Comparison of ENCODE assay signal across 21 cellular contexts in the genomic region with DNA sequence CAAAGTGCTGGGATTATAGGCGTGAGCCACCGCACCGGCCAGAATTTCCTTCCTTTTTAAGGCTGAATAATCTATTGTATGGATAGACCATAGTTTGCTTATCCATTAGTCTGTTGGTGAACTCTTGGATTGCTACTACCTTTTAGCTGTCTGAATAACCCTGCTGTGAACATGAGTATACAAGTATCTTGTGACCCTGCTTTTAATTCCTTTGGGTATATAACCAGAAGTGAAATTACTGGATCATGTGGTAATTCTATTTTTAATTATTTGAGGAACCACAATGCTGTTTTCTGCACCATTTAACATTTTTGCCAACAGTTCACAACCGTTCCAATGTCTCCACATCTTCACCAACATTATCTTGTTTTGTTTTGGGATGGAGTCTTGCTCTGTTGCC. TPM values are rescaled to one million over a fixed set of nuclear protein-coding genes. Genes with fewer than 3 reads are reported as not detected.
"Had no signal": no experiment of that assay in that cellular context is flagged by ENCODE, and none has a peak within 500 bp of the region (broad histone marks: within the 10 kb centered on the region; RNA-seq: fewer than 3 reads in every experiment).

No MANE protein-coding gene starts in this region.

- ATAC-seq: activated CD8-positive, alpha-beta T cell treated with anti-CD3 and anti-CD28 coated beads for 36 hours; activated T-helper 17 cell treated with anti-CD3 and anti-CD28 coated beads, Interleukin-2, amount 50 U/mL, for 72 hours had no signal

- H3K27me3 ChIP-seq: right atrium auricular region had no signal

- H3K27ac ChIP-seq: cardiac muscle cell, prostate gland, right atrium auricular region had no signal

- H3K4me3 ChIP-seq: cardiac muscle cell, dorsolateral prefrontal cortex, prostate gland, right atrium auricular region, skin epidermis had no signal

- H3K27me3 Mint-ChIP-seq: activated naive CD8-positive, alpha-beta T cell treated with anti-CD3 and anti-CD28 coated beads for 36 hours; activated T-helper 17 cell treated with anti-CD3 and anti-CD28 coated beads, Interleukin-2, amount 50 U/mL, for 72 hours had no signal

- DNase-seq: activated CD4-positive, alpha-beta T cell treated with anti-CD3 and anti-CD28 coated beads for 4 hours; activated CD8-positive, alpha-beta T cell treated with anti-CD3 and anti-CD28 coated beads for 36 hours; activated naive CD4-positive, alpha-beta T cell; activated naive CD8-positive, alpha-beta T cell treated with anti-CD3 and anti-CD28 coated beads for 36 hours; activated T-cell treated with anti-CD3 and anti-CD28 coated beads, Interleukin-2, amount 50 U/mL, for 1 hour; amygdala; dorsolateral prefrontal cortex; mammary epithelial cell; stimulated activated CD4-positive, alpha-beta T cell treated with anti-CD3 and anti-CD28 coated beads, Interleukin-15, amount 100 ng/mL, for 24 hours; stimulated activated CD4-positive, alpha-beta T cell treated with anti-CD3 and anti-CD28 coated beads, Interleukin-4, amount 100 ng/mL, for 1 hour; T-helper 2 cell had no signal

- H3K4me3 Mint-ChIP-seq: activated CD8-positive, alpha-beta T cell treated with anti-CD3 and anti-CD28 coated beads for 36 hours; activated naive CD8-positive, alpha-beta T cell treated with anti-CD3 and anti-CD28 coated beads for 36 hours; activated T-helper 17 cell treated with anti-CD3 and anti-CD28 coated beads, Interleukin-2, amount 50 U/mL, for 72 hours; neural crest cell had no signal

- H3K4me1 ChIP-seq: prostate gland had no signal

- H3K9me3 Mint-ChIP-seq: activated CD8-positive, alpha-beta T cell treated with anti-CD3 and anti-CD28 coated beads for 36 hours; activated naive CD8-positive, alpha-beta T cell treated with anti-CD3 and anti-CD28 coated beads for 36 hours; activated T-helper 17 cell treated with anti-CD3 and anti-CD28 coated beads, Interleukin-2, amount 50 U/mL, for 72 hours; neural crest cell had no signal

- H3K36me3 ChIP-seq: prostate gland had no signal

- H3K27ac Mint-ChIP-seq: activated CD8-positive, alpha-beta T cell treated with anti-CD3 and anti-CD28 coated beads for 36 hours; activated naive CD8-positive, alpha-beta T cell treated with anti-CD3 and anti-CD28 coated beads for 36 hours; activated T-helper 17 cell treated with anti-CD3 and anti-CD28 coated beads, Interleukin-2, amount 50 U/mL, for 72 hours had no signal

- H3K9me3 ChIP-seq: prostate gland, right atrium auricular region had no signal

RNA-seq across cellular contexts. Expression of a gene that starts 4.6 kb away (rescaled TPM):
- total RNA-seq: epithelial cell of proximal tubule, right atrium auricular region had no signal
- polyA plus RNA-seq: cardiac muscle cell, keratinocyte had no signal

RNA-seq across cellular contexts. Expression of a gene that starts 6.7 kb away (rescaled TPM):
- total RNA-seq: cardiac muscle cell, chondrocyte, epithelial cell of proximal tubule, mammary epithelial cell, myocyte, neural crest cell had no signal
- polyA plus RNA-seq: keratinocyte, mammary epithelial cell had no signal
